Comparison of ENCODE assay signal across 13 cellular contexts in genomic region chrX:152988536-152989291, GRCh38. TPM values are rescaled to one million over a fixed set of nuclear protein-coding genes. Genes with fewer than 3 reads are reported as not detected.
A peak's percentile ranks its signal among the peaks of the same experiment; 100 is the strongest.
DNase-seq lines count a peak whose midpoint lies in the region; ATAC-seq and TF ChIP-seq lines count a peak whose summit lies in the region.
"Had no signal": no experiment of that assay in that cellular context is flagged by ENCODE, and none has a peak within 500 bp of the region (broad histone marks: within the 10 kb centered on the region; RNA-seq: fewer than 3 reads in every experiment).

No MANE protein-coding gene starts in this region.

- no peaks in the 10 kb centered on the region for H3K27me3 ChIP-seq in GM06990 (replicated peaks; ENCODE audit: control insufficient read depth, insufficient read depth, low read length)
- H3K27me3 ChIP-seq: SJCRH30 had no signal

- H3K36me3 ChIP-seq in GM06990 (ENCODE audit: control insufficient read depth, insufficient read depth, low read length) = no peaks in the 10 kb centered on the region
- H3K36me3 ChIP-seq: SJCRH30 had no signal

- peak; percentile 38 for DNase-seq in GM06990 (ENCODE audit: extremely low read depth, insufficient read length)
- DNase-seq in MV-4-11 (lab: John Stamatoyannopoulos, UW) = peak; percentile 54
- DNase-seq in mesenteric fat pad (ENCODE audit: low spot score) = peak; percentile 80
- DNase-seq in COR-L47 (lab: John Stamatoyannopoulos, UW) = no peak
- no peak for DNase-seq in NCI-H2196 treated with DMSO at 0.1 percent for 48 hours (lab: John Stamatoyannopoulos, UW; ENCODE audit: unreplicated experiment)
- DNase-seq: H9, NCI-H1694, NCI-H526 treated with DMSO at 0.1 percent for 48 hours, SJCRH30 had no signal

- H3K4me3 ChIP-seq in GM06990 (replicated peaks; ENCODE audit: low read depth, low read length) = peak overlapping the region; percentile 24
- H3K4me3 ChIP-seq: lung, SJCRH30, skin epidermis had no signal

- ATAC-seq in GM19023 (IDR thresholded peaks at IDR 0.05; ENCODE audit: unreplicated experiment) = peak; percentile 49
- ATAC-seq in HG02610 (IDR thresholded peaks at IDR 0.05; ENCODE audit: unreplicated experiment) = no peak

- TF ChIP-seq CTCF in GM06990 (IDR thresholded peaks at IDR 0.05; ENCODE audit: insufficient read depth, low read length, poor library complexity, severe bottlenecking) = no peak

RNA-seq across cellular contexts. Expression of gene PNMA5, which starts 5.2 kb away (rescaled TPM):
- not detected for total RNA-seq in mesenteric fat pad
- total RNA-seq: H9, lung, SJCRH30 had no signal

Comparison
In these comparisons a context has a peak if more than half of its experiments do, and no peak if none do; other contexts are left out.
1. DNase-seq: peak in GM06990 (single experiment), MV-4-11 (single experiment) and mesenteric fat pad (single experiment); none in COR-L47 (single experiment) and NCI-H2196 treated with DMSO at 0.1 percent for 48 hours (single experiment).